ENCODE assay signal across 8 cellular contexts in the genomic region with DNA sequence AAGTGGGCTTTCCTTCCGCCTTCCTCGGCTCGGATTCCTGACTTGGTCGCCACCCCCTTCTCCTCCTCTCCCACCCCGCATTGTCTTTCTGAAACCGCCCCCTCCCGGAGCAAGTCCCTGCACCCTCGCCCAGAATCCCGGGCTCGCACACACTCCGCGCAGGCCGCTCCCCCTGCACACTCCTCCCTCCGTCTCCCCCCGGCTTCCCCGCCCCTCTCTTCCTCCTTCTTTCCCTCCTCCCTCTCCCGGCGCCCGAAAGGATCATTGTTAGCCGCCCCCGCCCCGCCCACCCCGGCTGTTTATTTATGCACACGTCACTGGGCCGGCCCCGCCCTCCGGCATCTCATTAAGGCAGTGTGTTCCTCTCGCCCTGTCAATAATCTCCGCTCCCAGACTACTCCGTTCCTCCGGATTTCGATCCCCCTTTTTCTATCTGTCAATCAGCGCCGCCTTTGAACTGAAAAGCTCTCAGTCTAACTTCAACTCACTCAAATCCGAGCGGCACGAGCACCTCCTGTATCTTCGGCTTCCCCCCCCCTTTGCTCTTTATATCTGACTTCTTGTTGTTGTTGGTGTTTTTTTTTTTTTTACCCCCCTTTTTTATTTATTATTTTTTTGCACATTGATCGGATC. TPM values are rescaled to one million over a fixed set of nuclear protein-coding genes. Genes with fewer than 3 reads are reported as not detected.
A peak's percentile ranks its signal among the peaks of the same experiment; 100 is the strongest.
DNase-seq lines count a peak whose midpoint lies in the region; ATAC-seq and TF ChIP-seq lines count a peak whose summit lies in the region.

A gene (plus strand): TSS at position 373 of the 633 bp plus-strand sequence. CDS start 510 bp downstream, outside the sequence.

- peak; percentile 23 to 56 for ATAC-seq in activated naive CD4-positive, alpha-beta T cell treated with anti-CD3 and anti-CD28 coated beads, Interleukin-2, amount 50 U/mL, for 72 hours
- peak; percentile 92 for ATAC-seq in gastroesophageal sphincter

- H3K4me3 ChIP-seq in AG04450 (ENCODE audit: low read depth, low read length) (peak within 1 kb of the TSS; percentile 60), NB4 (ENCODE audit: low read depth, low read length) (peak within 1 kb of the TSS; percentile 63), gastroesophageal sphincter (peak within 1 kb of the TSS; percentile 80 to 88), suprapubic skin (peak within 1 kb of the TSS; percentile 73)

- peaks cover 43% of the 10 kb centered on the region for H3K4me1 Mint-ChIP-seq in nephron progenitor cell

- no peak within 1 kb of the TSS for H3K27ac Mint-ChIP-seq in activated naive CD4-positive, alpha-beta T cell treated with anti-CD3 and anti-CD28 coated beads, Interleukin-2, amount 50 U/mL, for 72 hours
- H3K27ac Mint-ChIP-seq in nephron progenitor cell, result peak within 1 kb of the TSS; percentile 99

- in situ Hi-C loops in SK-MEL-5 (cut with HindIII; ENCODE audit: low pct_unique_long_range_greater_than_20kb, low sequenced_read_pairs), result no loop called here

- H3K9me3 ChIP-seq in AG04450 (ENCODE audit: control insufficient read depth, insufficient read depth, low read length) (peaks cover 4% of the 10 kb centered on the region; the same call in 1 of the 2 replicates), gastroesophageal sphincter (no peaks in the 10 kb centered on the region), suprapubic skin (no peaks in the 10 kb centered on the region)

- TF ChIP-seq CTCF in AG04450 (IDR thresholded peaks at IDR 0.05; ENCODE audit: low read depth, low read length), result no peak
- no peak for TF ChIP-seq CTCF in GM20000 (IDR thresholded peaks at IDR 0.05; ENCODE audit: extremely low read depth, missing control alignments)
- no peak for TF ChIP-seq CTCF in NB4 (IDR thresholded peaks at IDR 0.05; ENCODE audit: low read depth, low read length)
- TF ChIP-seq CTCF in gastroesophageal sphincter (IDR thresholded peaks at IDR 0.05), result no peak
- no peak for TF ChIP-seq CTCF in nephron progenitor cell (IDR thresholded peaks at IDR 0.05)
- no peak for TF ChIP-seq CTCF in suprapubic skin (IDR thresholded peaks at IDR 0.05)

- H3K36me3 ChIP-seq in gastroesophageal sphincter, result no peaks in the 10 kb centered on the region
- H3K36me3 ChIP-seq in suprapubic skin, result no peaks in the 10 kb centered on the region

- H3K9me3 Mint-ChIP-seq in activated naive CD4-positive, alpha-beta T cell treated with anti-CD3 and anti-CD28 coated beads, Interleukin-2, amount 50 U/mL, for 72 hours, result no peaks in the 10 kb centered on the region
- H3K9me3 Mint-ChIP-seq in nephron progenitor cell, result no peaks in the 10 kb centered on the region

- CTCF ChIA-PET in AG04450 (lab: Charles Lee), result interaction anchor here (0.6 to 1.1 kb wide), 5 partner anchors 10 to 238 kb away, joined by 3 to 4 read pairs (median 3); no protein-coding TSS in a partner anchor

- peaks cover 2 to 51% (median 11%) of the 10 kb centered on the region in 3 donors for H3K4me1 ChIP-seq in gastroesophageal sphincter
- H3K4me1 ChIP-seq in suprapubic skin, result peaks cover 40% of the 10 kb centered on the region

- POLR2A ChIA-PET in AG04450 (lab: Yijun Ruan, JAX), result interaction anchor here (0.6 to 2.0 kb wide), 7 partner anchors 9 to 435 kb away, joined by 3 to 12 read pairs (median 3); no protein-coding TSS in a partner anchor

- TF ChIP-seq EP300 in gastroesophageal sphincter (IDR thresholded peaks at IDR 0.05) (no peak), suprapubic skin (IDR thresholded peaks at IDR 0.05) (no peak)

- TF ChIP-seq POLR2A in NB4 (IDR thresholded peaks at IDR 0.05; ENCODE audit: extremely low read depth, insufficient read length) (peak; percentile 43), gastroesophageal sphincter (IDR thresholded peaks at IDR 0.05) (peak in 1 of 2 donors; percentile 20), suprapubic skin (IDR thresholded peaks at IDR 0.05) (peak in 1 of 2 donors; percentile 26)

- H3K36me3 Mint-ChIP-seq in activated naive CD4-positive, alpha-beta T cell treated with anti-CD3 and anti-CD28 coated beads, Interleukin-2, amount 50 U/mL, for 72 hours, result peaks cover 0 to 12% of the 10 kb centered on the region in 2 donors
- H3K36me3 Mint-ChIP-seq in nephron progenitor cell (ENCODE audit: low read depth), result no peaks in the 10 kb centered on the region

- DNase-seq in AG04450 (ENCODE audit: low read depth, low spot score) (peak; percentile 89), GM20000 (ENCODE audit: low spot score) (peak; percentile 63), NB4 (ENCODE audit: low read depth) (peak; percentile 94), SK-MEL-5 (ENCODE audit: low read depth, low spot score) (peak; percentile 96), nephron progenitor cell (peak; percentile 93), suprapubic skin (ENCODE audit: low spot score in 2 of 2) (peak; percentile 97)
- peak in 1 of 2 donors; percentile 17 for DNase-seq in activated naive CD4-positive, alpha-beta T cell treated with anti-CD3 and anti-CD28 coated beads, Interleukin-2, amount 50 U/mL, for 72 hours (ENCODE audit: low spot score in 2 of 2)

- peaks cover 5% of the 10 kb centered on the region for H3K27me3 Mint-ChIP-seq in nephron progenitor cell (ENCODE audit: low read depth, poor library complexity)

- WGBS in gastroesophageal sphincter (ENCODE audit: low coverage in 1 of 2), 2 donors, result 0 to 2% methylated on average over 12 to 31 of the region's 39 CpGs
- WGBS in suprapubic skin, result under 1% methylated on average over 39 of the region's 39 CpGs

- H3K27ac ChIP-seq in AG04450 (ENCODE audit: low read depth, low read length), result peak within 1 kb of the TSS; percentile 77
- peak within 1 kb of the TSS; percentile 89 to 98 (median 93) for H3K27ac ChIP-seq in gastroesophageal sphincter
- peak within 1 kb of the TSS; percentile 93 for H3K27ac ChIP-seq in suprapubic skin

- H3K27me3 ChIP-seq in AG04450 (ENCODE audit: control insufficient read depth, insufficient read depth, low read length), result no peaks in the 10 kb centered on the region
- no peaks in the 10 kb centered on the region for H3K27me3 ChIP-seq in gastroesophageal sphincter
- no peaks in the 10 kb centered on the region for H3K27me3 ChIP-seq in suprapubic skin

- peak within 1 kb of the TSS; percentile 93 for H3K4me3 Mint-ChIP-seq in nephron progenitor cell

RNA-seq across cellular contexts. Expression of the gene that starts here (rescaled TPM):
- 6.3 and 7.7 TPM in 2 replicates for polyA plus RNA-seq in AG04450 (2011; rRNA removed)
- polyA minus RNA-seq in AG04450 (2011; rRNA and poly(A)+ RNA removed), result 16.8 and 17.0 TPM in 2 replicates
- total RNA-seq in SK-MEL-5 (2014; rRNA removed; shearing (Covaris generic)), result 2.6 and 3.9 TPM in 2 replicates
- polyA plus RNA-seq in SK-MEL-5 (2015; cell fraction: cytosol; rRNA removed), result 21.5 and 24.3 TPM in 2 replicates
- 18.1 and 40.9 TPM in 2 replicates for polyA plus RNA-seq in SK-MEL-5 (2015; cell fraction: nucleus; rRNA removed)
- total RNA-seq in activated naive CD4-positive, alpha-beta T cell treated with anti-CD3 and anti-CD28 coated beads, Interleukin-2, amount 50 U/mL, for 72 hours, result 1 to 10 TPM; 3.0 to 3.1 TPM
- total RNA-seq in gastroesophageal sphincter (10 to 100 TPM; 12.6 to 22.4 (median 20.2) TPM), suprapubic skin (10 to 100 TPM in 3 of 4 donors, 1 to 10 TPM in 1; 9.9 to 23.3 (median 15.2) TPM)
